Comparison of ENCODE assay signal across 13 cellular contexts in the genomic region with DNA sequence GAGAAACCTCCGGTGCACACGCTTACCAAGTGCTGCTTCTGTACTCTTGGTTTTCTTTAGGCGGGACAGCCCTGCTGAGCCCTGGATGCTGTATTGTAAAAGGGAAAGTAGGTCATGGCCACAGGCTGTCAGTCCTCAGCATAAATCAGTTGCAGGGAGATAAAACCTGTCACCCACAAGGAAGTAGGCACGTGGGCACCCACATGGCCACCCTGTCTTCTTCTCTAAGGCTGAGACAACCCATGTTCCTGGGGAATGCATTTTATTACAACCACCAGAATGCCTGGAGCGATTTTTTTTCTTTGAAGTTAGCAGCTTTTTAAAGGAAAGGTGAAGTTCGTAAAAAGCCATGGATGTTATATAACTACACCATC. TPM values are rescaled to one million over a fixed set of nuclear protein-coding genes. Genes with fewer than 3 reads are reported as not detected.
DNase-seq lines count a peak whose midpoint lies in the region; ATAC-seq and TF ChIP-seq lines count a peak whose summit lies in the region.
"Had no signal": no experiment of that assay in that cellular context is flagged by ENCODE, and none has a peak within 500 bp of the region (broad histone marks: within the 10 kb centered on the region; RNA-seq: fewer than 3 reads in every experiment).

No MANE protein-coding gene starts in this region.

- H3K36me3 ChIP-seq in WERI-Rb-1 (no peaks in the 10 kb centered on the region), prostate gland (no peaks in the 10 kb centered on the region)
- H3K36me3 ChIP-seq: left lung had no signal

- no peak overlapping the region for H3K27ac Mint-ChIP-seq in MCF 10A (ENCODE audit: low read depth, unreplicated experiment)
- H3K27ac Mint-ChIP-seq: activated naive CD8-positive, alpha-beta T cell treated with anti-CD3 and anti-CD28 coated beads, Interleukin-2, amount 10 ng/mL, durations not matched to agents 7 days and 5 days; dendritic cell treated with granulocyte-macrophage colony-stimulating factor and Interleukin-4, amounts not matched to agents 40 ng/mL and 50 ng/mL, for 4 days had no signal

- TF ChIP-seq CTCF in WERI-Rb-1 (IDR thresholded peaks at IDR 0.05; ENCODE audit: low read depth, low read length) (no peak), prostate gland (IDR thresholded peaks at IDR 0.05) (no peak), MCF 10A (IDR thresholded peaks at IDR 0.05; ENCODE audit: unreplicated experiment) (no peak)

- WGBS in prostate gland: 19% methylated on average over 6 of the region's 6 CpGs

- ATAC-seq in Right ventricle myocardium superior (ENCODE audit: poor library complexity): peak; percentile 84
- no peak for ATAC-seq in GM21381 (IDR thresholded peaks at IDR 0.05; ENCODE audit: unreplicated experiment)
- no peak for ATAC-seq in HG02938 (IDR thresholded peaks at IDR 0.05; ENCODE audit: unreplicated experiment)
- ATAC-seq: left lung had no signal

- peaks cover 9% of the 10 kb centered on the region for H3K27me3 Mint-ChIP-seq in MCF 10A (ENCODE audit: insufficient read depth, unreplicated experiment)

- H3K9me3 ChIP-seq in WERI-Rb-1 (ENCODE audit: severe bottlenecking) (no peaks in the 10 kb centered on the region), prostate gland (no peaks in the 10 kb centered on the region)
- H3K9me3 ChIP-seq: left lung had no signal

- intact Hi-C loops in Right ventricle myocardium superior (cut with DNase I) (no loop called here), prostate gland (cut with DNase I) (no loop called here), MCF 10A (cut with micrococcal nuclease) (no loop called here)

- H3K4me3 ChIP-seq in WERI-Rb-1 (ENCODE audit: low read depth, low read length) (no peak overlapping the region), prostate gland (no peak overlapping the region)
- H3K4me3 ChIP-seq: left lung had no signal

- TF ChIP-seq POLR2A in prostate gland (IDR thresholded peaks at IDR 0.05): no peak

- CTCF ChIA-PET in MCF 10A (lab: Yijun Ruan, JAX): interaction anchor here (0.6 to 0.7 kb wide), 2 partner anchors 293 to 357 kb away, joined by 3 to 5 read pairs; partner anchors contain the start of gene MYO1D

- no TSS peak for BruUV-seq in MCF 10A (replicated peaks; lab: Mats Ljungman, UMichigan)

- H3K4me1 Mint-ChIP-seq in MCF 10A (ENCODE audit: insufficient read depth, unreplicated experiment): peaks cover 12% of the 10 kb centered on the region
- H3K4me1 Mint-ChIP-seq: activated naive CD8-positive, alpha-beta T cell treated with anti-CD3 and anti-CD28 coated beads, Interleukin-2, amount 10 ng/mL, durations not matched to agents 7 days and 5 days had no signal

- no peak overlapping the region for H3K4me3 Mint-ChIP-seq in MCF 10A (ENCODE audit: unreplicated experiment)
- H3K4me3 Mint-ChIP-seq: activated naive CD8-positive, alpha-beta T cell treated with anti-CD3 and anti-CD28 coated beads, Interleukin-2, amount 10 ng/mL, durations not matched to agents 7 days and 5 days; dendritic cell treated with granulocyte-macrophage colony-stimulating factor and Interleukin-4, amounts not matched to agents 40 ng/mL and 50 ng/mL, for 4 days had no signal

- H3K27ac ChIP-seq in WERI-Rb-1: no peak overlapping the region
- H3K27ac ChIP-seq in prostate gland: no peak overlapping the region
- H3K27ac ChIP-seq: left lung had no signal

- H3K9me3 Mint-ChIP-seq in MCF 10A (ENCODE audit: unreplicated experiment): no peaks in the 10 kb centered on the region
- H3K9me3 Mint-ChIP-seq: activated naive CD8-positive, alpha-beta T cell treated with anti-CD3 and anti-CD28 coated beads, Interleukin-2, amount 10 ng/mL, durations not matched to agents 7 days and 5 days; dendritic cell treated with granulocyte-macrophage colony-stimulating factor and Interleukin-4, amounts not matched to agents 40 ng/mL and 50 ng/mL, for 4 days had no signal

- H3K4me1 ChIP-seq in prostate gland (replicated peaks): no peaks in the 10 kb centered on the region

- POLR2A ChIA-PET in MCF 10A (lab: Yijun Ruan, JAX): no interaction called here

- H3K36me3 Mint-ChIP-seq in MCF 10A (ENCODE audit: insufficient read depth, unreplicated experiment): no peaks in the 10 kb centered on the region
- H3K36me3 Mint-ChIP-seq: activated naive CD8-positive, alpha-beta T cell treated with anti-CD3 and anti-CD28 coated beads, Interleukin-2, amount 10 ng/mL, durations not matched to agents 7 days and 5 days had no signal

- H3K27me3 ChIP-seq in WERI-Rb-1 (ENCODE audit: insufficient read depth, low read depth, severe bottlenecking) (peaks cover 66% of the 10 kb centered on the region), prostate gland (replicated peaks; ENCODE audit: insufficient read depth) (no peaks in the 10 kb centered on the region)
- H3K27me3 ChIP-seq: left lung had no signal

- peak; percentile 16 for DNase-seq in EH (ENCODE audit: low read depth)
- peak; percentile 34 for DNase-seq in WERI-Rb-1
- DNase-seq in Right ventricle myocardium superior: no peak
- peak; percentile 19 for DNase-seq in prostate gland (ENCODE audit: low spot score)
- no peak for DNase-seq in MCF 10A (ENCODE audit: unreplicated experiment)
- DNase-seq: activated naive CD8-positive, alpha-beta T cell treated with anti-CD3 and anti-CD28 coated beads, Interleukin-2, amount 10 ng/mL, durations not matched to agents 7 days and 5 days; KBM-7; left lung; NCI-H2171 treated with DMSO at 0.1 percent for 48 hours had no signal

RNA-seq across cellular contexts. Expression of gene ASIC2, which starts 59.3 kb away (rescaled TPM):
- not detected for total RNA-seq in Right ventricle myocardium superior
- total RNA-seq in prostate gland: 1 to 10 TPM in 1 of 2 donors, not detected in 1; 3.2 TPM
- not detected in 2 replicates for total RNA-seq in MCF 10A (2022)
- total RNA-seq: activated naive CD8-positive, alpha-beta T cell treated with anti-CD3 and anti-CD28 coated beads, Interleukin-2, amount 10 ng/mL, durations not matched to agents 7 days and 5 days; T-helper 1 cell treated with Interleukin-12 subunit alpha and Interleukin-12 subunit beta and Interleukin-4 antibody, amounts not matched to agents 30 ng/mL and 1 ng/mL, for 36 hours had no signal

Comparison
In these comparisons a context has a peak if more than half of its experiments do, and no peak if none do; other contexts are left out.
1. DNase-seq: peak in EH (single experiment), WERI-Rb-1 (single experiment) and prostate gland (single experiment); none in Right ventricle myocardium superior (single experiment) and MCF 10A (single experiment).